ENCODE assay signal across 21 cellular contexts in the genomic region with DNA sequence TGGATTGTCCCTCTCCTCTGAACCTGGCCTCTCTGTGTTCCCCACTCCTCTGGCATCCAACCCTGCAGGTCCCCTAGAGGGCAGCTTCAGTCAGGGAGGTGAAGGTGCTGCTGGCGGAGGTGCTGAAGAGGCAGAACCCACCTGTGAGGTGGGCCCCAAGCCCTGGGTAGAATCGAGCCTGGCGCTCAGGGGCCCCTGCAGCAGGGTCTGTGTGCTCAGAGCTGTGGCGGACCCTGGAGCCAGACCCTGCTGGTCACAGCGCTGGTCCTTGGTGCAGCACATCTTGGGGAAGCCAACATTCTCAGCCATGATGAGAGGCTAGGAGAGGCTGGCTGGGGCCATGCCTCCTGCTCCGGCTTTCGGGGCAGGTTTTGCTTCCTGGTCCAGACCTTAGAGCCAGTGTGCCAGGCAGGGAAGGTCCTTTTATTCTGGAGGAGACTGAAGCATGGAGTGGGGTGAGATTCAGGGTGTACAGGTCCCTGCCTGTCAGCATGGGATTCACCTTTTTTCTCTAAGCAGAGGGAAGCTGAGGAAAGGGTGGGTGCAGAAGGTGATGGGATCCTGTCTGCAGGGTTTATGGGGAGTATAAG.
"Had no signal": no experiment of that assay in that cellular context is flagged by ENCODE, and none has a peak within 500 bp of the region (broad histone marks: within the 10 kb centered on the region; RNA-seq: fewer than 3 reads in every experiment).

No MANE protein-coding gene starts in this region.

- H3K4me2 ChIP-seq: SK-N-SH had no signal

- H3K9ac ChIP-seq: SK-N-SH had no signal

- H3K9me3 ChIP-seq: SK-N-SH had no signal

- DNase-seq: KBM-7, MV-4-11, NCI-H1048, NCI-H1105 treated with DMSO at 0.1 percent for 48 hours, NCI-H1417 treated with DMSO at 0.1 percent for 48 hours, NCI-H146, NCI-H1694 treated with DMSO at 0.1 percent for 48 hours, NCI-H1930, NCI-H2081, NCI-H2107, NCI-H226, NCI-H446, NCI-H510A, NCI-H524 treated with DMSO at 0.1 percent for 48 hours, NCI-H69, NCI-H774, Right ventricle myocardium superior, RPMI8226, SIG-M5, SK-N-SH, SW 1271 had no signal
